ENCODE assay signal across 26 cellular contexts in genomic region chr3:148833223-148833622, GRCh38. TPM values are rescaled to one million over a fixed set of nuclear protein-coding genes. Genes with fewer than 3 reads are reported as not detected.
A peak's percentile ranks its signal among the peaks of the same experiment; 100 is the strongest.
DNase-seq lines count a peak whose midpoint lies in the region; ATAC-seq, FAIRE-seq and TF ChIP-seq lines count a peak whose summit lies in the region.
"Had no signal": no experiment of that assay in that cellular context is flagged by ENCODE, and none has a peak within 500 bp of the region (broad histone marks: within the 10 kb centered on the region; RNA-seq: fewer than 3 reads in every experiment).

No MANE protein-coding gene starts in this region.

- H3K9ac ChIP-seq in IMR-90 (ENCODE audit: low read depth, low read length) = no peak overlapping the region
- H3K9ac ChIP-seq: BLaER1 had no signal

- H3K27ac Mint-ChIP-seq in Caco-2 (ENCODE audit: unreplicated experiment) = no peak overlapping the region
- H3K27ac Mint-ChIP-seq: CD4-positive, alpha-beta T cell had no signal

- no peak overlapping the region for H4K91ac ChIP-seq in IMR-90 (ENCODE audit: insufficient read depth, low read depth, low read length)

- no peak for ATAC-seq in IMR-90 (ENCODE audit: low read depth)
- ATAC-seq in pancreas = peak; percentile 3 to 12 (median 4)
- ATAC-seq in HG03159 (IDR thresholded peaks at IDR 0.05; ENCODE audit: unreplicated experiment) = no peak
- ATAC-seq in GM21717 (IDR thresholded peaks at IDR 0.05; ENCODE audit: unreplicated experiment) = no peak
- ATAC-seq: A549, HepG2 had no signal

- no peak overlapping the region for H3K4me3 Mint-ChIP-seq in Caco-2 (ENCODE audit: unreplicated experiment)
- H3K4me3 Mint-ChIP-seq: CD4-positive, alpha-beta T cell had no signal

- no peak overlapping the region for H3K4ac ChIP-seq in IMR-90 (ENCODE audit: low read depth, low read length)

- no peak overlapping the region for H2BK5ac ChIP-seq in IMR-90 (ENCODE audit: low read depth, low read length, poor library complexity, severe bottlenecking)

- H3K4me1 ChIP-seq in IMR-90 (ENCODE audit: control insufficient read depth, insufficient read depth, low read length) = no peaks in the 10 kb centered on the region
- peaks cover 0 to under 1% (median 0%) of the 10 kb centered on the region in 3 donors for H3K4me1 ChIP-seq in pancreas
- H3K4me1 ChIP-seq in Caco-2 = no peaks in the 10 kb centered on the region
- H3K4me1 ChIP-seq: A549, BLaER1 had no signal

- no peak overlapping the region for H4K5ac ChIP-seq in IMR-90 (ENCODE audit: low read depth, low read length)

- H3K4me2 ChIP-seq in IMR-90 (ENCODE audit: low read depth, low read length) = no peak overlapping the region
- H3K4me2 ChIP-seq: A549, BLaER1 had no signal

- no peak overlapping the region for H2BK15ac ChIP-seq in IMR-90 (ENCODE audit: low read depth, low read length)

- no peak for TF ChIP-seq CTCF in IMR-90 (conservative IDR thresholded peaks at IDR 0.05; ENCODE audit: low read depth, low read length)
- TF ChIP-seq CTCF in brain microvascular endothelial cell (IDR thresholded peaks at IDR 0.05; ENCODE audit: low read depth, low read length, missing control alignments) = no peak
- TF ChIP-seq CTCF in pancreas (IDR thresholded peaks at IDR 0.05) = no peak
- TF ChIP-seq CTCF in Caco-2 (IDR thresholded peaks at IDR 0.05; ENCODE audit: insufficient read depth in 1 of 2, low read depth in 1 of 2, low read length in 1 of 2, severe bottlenecking in 1 of 2, unreplicated experiment in 1 of 2) = no peak

- no peaks in the 10 kb centered on the region for H3K9me1 ChIP-seq in IMR-90 (ENCODE audit: insufficient read depth, low read length)

- no peak overlapping the region for H3K56ac ChIP-seq in IMR-90 (ENCODE audit: extremely low read depth, insufficient read depth, low read length)

- BruUV-seq in IMR-90 (replicated peaks; lab: Mats Ljungman, UMichigan) (no TSS peak), Caco-2 (replicated peaks; lab: Mats Ljungman, UMichigan) (no TSS peak)

- H3K27ac ChIP-seq in IMR-90 (ENCODE audit: insufficient read depth, low read length) (no peak overlapping the region), brain microvascular endothelial cell (no peak overlapping the region), pancreas (peak overlapping the region in 2 of 4 donors; percentile 80 to 90)
- H3K27ac ChIP-seq: A549, BLaER1 had no signal

- 86% methylated on average over 1 of the region's 3 CpGs; no CpG with 5 or more reads in 1 of the 2 experiments for WGBS in IMR-90 (ENCODE audit: extremely low coverage in 2 of 2, insufficient read length in 1 of 2), 2 experiments
- 31 to 36% methylated on average over 3 of the region's 3 CpGs for WGBS in pancreas, 2 donors

- no peak overlapping the region for H2AFZ ChIP-seq in IMR-90 (replicated peaks; ENCODE audit: low read length, poor library complexity)

- H4K20me1 ChIP-seq in IMR-90 (ENCODE audit: insufficient read depth, low read length) = no peaks in the 10 kb centered on the region
- H4K20me1 ChIP-seq: BLaER1 had no signal

- no peak overlapping the region for H2AK9ac ChIP-seq in IMR-90 (replicated peaks; ENCODE audit: low read depth, low read length, poor library complexity)

- no peaks in the 10 kb centered on the region for H3K9me3 ChIP-seq in IMR-90 (ENCODE audit: control insufficient read depth, insufficient read depth, low read length)
- no peaks in the 10 kb centered on the region for H3K9me3 ChIP-seq in pancreas
- H3K9me3 ChIP-seq in Caco-2 = no peaks in the 10 kb centered on the region
- H3K9me3 ChIP-seq: A549, BLaER1 had no signal

- dilution Hi-C loops in IMR-90 (cut with HindIII; ENCODE audit: low sequenced_read_pairs, unreplicated experiment) = no loop called here

- H2BK20ac ChIP-seq in IMR-90 (ENCODE audit: low read depth, low read length) = no peak overlapping the region

- H3K27me3 ChIP-seq in IMR-90 (ENCODE audit: control insufficient read depth, insufficient read depth, low read length) (peaks cover 2% of the 10 kb centered on the region; the same call in 1 of the 2 replicates), brain microvascular endothelial cell (replicated peaks) (no peaks in the 10 kb centered on the region), pancreas (no peaks in the 10 kb centered on the region), Caco-2 (replicated peaks; ENCODE audit: control insufficient read depth, insufficient read depth, low read length) (no peaks in the 10 kb centered on the region)
- H3K27me3 ChIP-seq: BLaER1 had no signal

- no peaks in the 10 kb centered on the region for H3K36me3 Mint-ChIP-seq in Caco-2 (ENCODE audit: insufficient read depth, unreplicated experiment)

- no peak for TF ChIP-seq RAD21 in IMR-90 (IDR thresholded peaks at IDR 0.05; ENCODE audit: low read length)

- no peak overlapping the region for H2BK120ac ChIP-seq in IMR-90 (ENCODE audit: low read depth, low read length)

- no peak for FAIRE-seq in pancreas (lab: Jason Lieb, UNC)
- FAIRE-seq: A549, G401.6, GM12892, GM18507, H1, HepG2 had no signal

- CTCF ChIA-PET in IMR-90 (lab: Yijun Ruan, JAX) = no interaction called here
- CTCF ChIA-PET in Caco-2 (lab: Charles Lee) = no interaction called here

- H3K4me3 ChIP-seq in IMR-90 (ENCODE audit: insufficient read depth, low read depth, low read length) (no peak overlapping the region), brain microvascular endothelial cell (ENCODE audit: low read depth, low read length) (no peak overlapping the region), pancreas (peak overlapping the region in 3 of 4 donors; percentile 33 to 56 (median 47)), Caco-2 (ENCODE audit: low read depth, low read length) (no peak overlapping the region)
- H3K4me3 ChIP-seq: A549, BLaER1 had no signal

- DNase-seq in EL = peak; percentile 48
- peak; percentile 5 for DNase-seq in IMR-90
- peak; percentile 4 for DNase-seq in brain microvascular endothelial cell
- DNase-seq in pancreas = no peak
- DNase-seq in NCI-H1048 (lab: John Stamatoyannopoulos, UW) = no peak
- DNase-seq in Caco-2 = no peak
- DNase-seq: CD4-positive, alpha-beta T cell; COR-L47; DMS 273 treated with DMSO at 0.1 percent for 48 hours; DMS79 treated with DMSO at 0.1 percent for 48 hours; KG1; NCI-H1105 treated with DMSO at 0.1 percent for 48 hours; NCI-H2081; NCI-H2171 treated with DMSO at 0.1 percent for 48 hours; NCI-H526; RPMI8226; SHP77 had no signal

- POLR2A ChIA-PET in IMR-90 (lab: Charles Lee; ENCODE audit: unreplicated experiment) (no interaction called here), Caco-2 (lab: Charles Lee) (no interaction called here)

- H3K18ac ChIP-seq in IMR-90 (ENCODE audit: low read depth, low read length) = no peak overlapping the region

- H3K9me3 Mint-ChIP-seq in Caco-2 (ENCODE audit: unreplicated experiment) = no peaks in the 10 kb centered on the region
- H3K9me3 Mint-ChIP-seq: CD4-positive, alpha-beta T cell had no signal

- no peak overlapping the region for H4K8ac ChIP-seq in IMR-90 (ENCODE audit: low read depth in 2 of 2, low read length in 2 of 2)

- H3K79me1 ChIP-seq in IMR-90 (ENCODE audit: low read depth in 1 of 2, low read length in 2 of 2) = no peaks in the 10 kb centered on the region

- H3K23ac ChIP-seq in IMR-90 (ENCODE audit: low read depth, low read length) = no peak overlapping the region

- H3K36me3 ChIP-seq in IMR-90 (ENCODE audit: control insufficient read depth, insufficient read depth, low read length) (no peaks in the 10 kb centered on the region), brain microvascular endothelial cell (replicated peaks) (no peaks in the 10 kb centered on the region), pancreas (peaks cover 0 to 43% (median 0%) of the 10 kb centered on the region in 3 donors), Caco-2 (ENCODE audit: control insufficient read depth, insufficient read depth, low read length) (no peaks in the 10 kb centered on the region)
- H3K36me3 ChIP-seq: BLaER1 had no signal

- H3K27me3 Mint-ChIP-seq in Caco-2 (ENCODE audit: insufficient read depth, unreplicated experiment) = no peaks in the 10 kb centered on the region

- in situ Hi-C loops in IMR-90 (cut with MboI; ENCODE audit: low sequenced_read_pairs) (no loop called here), brain microvascular endothelial cell (cut with HindIII; ENCODE audit: low pct_ligation_motif_present, low sequenced_read_pairs) (no loop called here)

- H2AK5ac ChIP-seq in IMR-90 (ENCODE audit: low read depth, low read length) = no peak overlapping the region

- no peaks in the 10 kb centered on the region for H3K4me1 Mint-ChIP-seq in Caco-2 (ENCODE audit: low read depth, unreplicated experiment)

- no peak overlapping the region for H3K14ac ChIP-seq in IMR-90 (replicated peaks; ENCODE audit: low read depth, low read length)

- TF ChIP-seq POLR2A in IMR-90 (IDR thresholded peaks at IDR 0.05; ENCODE audit: low read depth, low read length) = no peak

- intact Hi-C loops in IMR-90 (cut with micrococcal nuclease) (loop anchor here (10.0 kb wide), 1 partner anchor 438 kb away; no protein-coding TSS in a partner anchor), pancreas (cut with DNase I) (loop anchor here in 1 of 3 donors (10.0 kb wide), 1 partner anchor 98 kb away; no protein-coding TSS in a partner anchor), Caco-2 (cut with micrococcal nuclease; ENCODE audit: unreplicated experiment) (no loop called here)

TF ChIP-seq in IMR-90, 13 proteins besides CTCF, POLR2A, EP300 and RAD21 (continues in another document):
- TF ChIP-seq SMC3 (IDR thresholded peaks at IDR 0.05; ENCODE audit: low read depth, low read length) = no peak
- TF ChIP-seq BHLHE40 (IDR thresholded peaks at IDR 0.05; ENCODE audit: low read depth, low read length) = no peak
- TF ChIP-seq RFX5 (IDR thresholded peaks at IDR 0.05; ENCODE audit: low read depth, low read length) = no peak
- TF ChIP-seq CHD1 (IDR thresholded peaks at IDR 0.05; ENCODE audit: low read depth, low read length) = no peak
- no peak for TF ChIP-seq FOS (IDR thresholded peaks at IDR 0.05; ENCODE audit: low read depth, low read length)
- TF ChIP-seq MAZ (IDR thresholded peaks at IDR 0.05; ENCODE audit: borderline replicate concordance, low read depth, low read length) = no peak
- TF ChIP-seq MXI1 (IDR thresholded peaks at IDR 0.05; ENCODE audit: borderline replicate concordance, low read depth, low read length) = no peak
- no peak for TF ChIP-seq NFE2L2 (IDR thresholded peaks at IDR 0.05; ENCODE audit: low read depth, low read length)

RNA-seq across cellular contexts. Expression of gene CPB1, which starts 5.6 kb away (rescaled TPM):
- not detected in 2 replicates for total RNA-seq in IMR-90 (2012; rRNA removed)
- polyA plus RNA-seq in IMR-90 (2012; rRNA removed) = not detected in 2 replicates
- not detected in 2 replicates for polyA plus RNA-seq in IMR-90 (2012; cell fraction: cytosol; rRNA removed)
- polyA plus RNA-seq in IMR-90 (2012; cell fraction: nucleus; rRNA removed; ENCODE audit: low replicate concordance) = not detected in 2 replicates
- total RNA-seq in pancreas = over 10,000 TPM; 20,022 to 29,247 (median 24,546) TPM
- 1,000 to 10,000 TPM; 3,071 to 4,494 TPM for polyA plus RNA-seq in pancreas
- total RNA-seq in Caco-2 (2022) = not detected in 2 replicates
- total RNA-seq: CD4-positive, alpha-beta T cell; H1; HepG2 had no signal
- polyA plus RNA-seq: A549, H1, HepG2 had no signal

RNA-seq across cellular contexts. Expression of gene CPA3, which starts 31.9 kb away (rescaled TPM):
- total RNA-seq in IMR-90 (2012; rRNA removed) (0.28 TPM in 1 of 2 replicates, not detected in the other), pancreas (10 to 100 TPM in 1 of 6 donors, 1 to 10 TPM in 5; 3.0 to 10.4 (median 4.9) TPM), Caco-2 (2022) (not detected in 2 replicates)
- polyA plus RNA-seq in IMR-90 (2012; rRNA removed) (0.07 and 0.09 TPM in 2 replicates), pancreas (1 to 10 TPM; 1.1 to 3.0 TPM)
- 0.03 TPM in 1 of 2 replicates, not detected in the other for polyA plus RNA-seq in IMR-90 (2012; cell fraction: cytosol; rRNA removed)
- 0.15 TPM in 1 of 2 replicates, not detected in the other for polyA plus RNA-seq in IMR-90 (2012; cell fraction: nucleus; rRNA removed; ENCODE audit: low replicate concordance)
- total RNA-seq: CD4-positive, alpha-beta T cell; H1; HepG2 had no signal
- polyA plus RNA-seq: A549, H1, HepG2 had no signal

Comparison
In these comparisons a context has a peak if more than half of its experiments do, and no peak if none do; other contexts are left out.
1. DNase-seq: peak in EL (single experiment), IMR-90 (single experiment) and brain microvascular endothelial cell (single experiment); none in pancreas (0 of 6), NCI-H1048 (single experiment) and Caco-2 (0 of 2).
2. ATAC-seq: peak in pancreas (4 of 4); none in IMR-90 (single experiment), HG03159 (single experiment) and GM21717 (single experiment).
3. H3K4me3 ChIP-seq: peak in pancreas (3 of 4); none in IMR-90 (single experiment), brain microvascular endothelial cell (single experiment) and Caco-2 (single experiment).
4. RNA of gene CPB1, which starts 5.6 kb away (total RNA-seq): 20,022 to 29,247 TPM in pancreas; not detected in IMR-90 and not detected in Caco-2; every median in the first group is over 1,000 times any median in the second.